2 cellular contexts compared by ENCODE assay signal in the genomic region with DNA sequence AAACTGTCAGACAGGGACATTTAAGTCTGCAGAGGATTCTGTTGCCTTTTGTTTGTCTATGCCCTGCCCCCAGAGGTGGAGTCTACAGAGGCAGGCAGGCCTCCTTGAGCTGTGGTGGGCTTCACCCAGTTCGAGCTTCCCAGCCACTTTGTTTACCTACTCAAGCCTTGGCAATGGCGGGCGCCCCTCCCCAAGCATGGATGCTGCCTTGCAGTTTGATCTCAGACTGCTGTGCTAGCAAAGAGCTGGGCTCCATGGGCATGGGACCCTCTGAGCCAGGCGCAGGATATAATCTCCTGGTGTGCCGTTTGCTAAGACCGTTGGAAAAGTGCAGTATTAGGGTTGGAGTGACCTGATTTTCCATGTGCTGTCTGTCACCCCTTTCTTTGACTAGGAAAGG.
A peak's percentile ranks its signal among the peaks of the same experiment; 100 is the strongest.
DNase-seq lines count a peak whose midpoint lies in the region; ATAC-seq, FAIRE-seq and TF ChIP-seq lines count a peak whose summit lies in the region.
"Not testable (repeated sequence)": the region's sequence is repeated elsewhere in the genome, so short reads cannot be mapped to it uniquely, and the experiment has no call there.

No MANE protein-coding gene starts in this region.

- not testable (repeated sequence) for H3K4me3 ChIP-seq in kidney (ENCODE audit: low read length in 2 of 2)

- not testable (repeated sequence) for H3K4me1 Mint-ChIP-seq in natural killer cell treated with Interleukin-12 subunit alpha and Interleukin-12 subunit beta and Interleukin-15 and Interleukin-18, amount 100 ng/mL, for 72 hours (ENCODE audit: low read depth in 2 of 2)

- not testable (repeated sequence) for H3K36me3 Mint-ChIP-seq in natural killer cell treated with Interleukin-12 subunit alpha and Interleukin-12 subunit beta and Interleukin-15 and Interleukin-18, amount 100 ng/mL, for 72 hours

- not testable (repeated sequence) for H3K27me3 Mint-ChIP-seq in natural killer cell treated with Interleukin-12 subunit alpha and Interleukin-12 subunit beta and Interleukin-15 and Interleukin-18, amount 100 ng/mL, for 72 hours

- peak; percentile 41 for DNase-seq in kidney
- DNase-seq in natural killer cell treated with Interleukin-12 subunit alpha and Interleukin-12 subunit beta and Interleukin-15 and Interleukin-18, amount 100 ng/mL, for 72 hours (ENCODE audit: low spot score): peak; percentile 38

- not testable (repeated sequence) for H3K4me1 ChIP-seq in kidney (ENCODE audit: control insufficient read depth in 1 of 2, insufficient read depth in 1 of 2, low read depth in 1 of 2, low read length in 2 of 2)

- H3K36me3 ChIP-seq in kidney (ENCODE audit: control insufficient read depth in 1 of 2, insufficient read depth in 2 of 2, low read length in 2 of 2): not testable (repeated sequence)

- intact Hi-C loops in kidney (cut with DNase I): not testable (repeated sequence)

- not testable (repeated sequence) for H3K27ac Mint-ChIP-seq in natural killer cell treated with Interleukin-12 subunit alpha and Interleukin-12 subunit beta and Interleukin-15 and Interleukin-18, amount 100 ng/mL, for 72 hours

- H3K4me3 Mint-ChIP-seq in natural killer cell treated with Interleukin-12 subunit alpha and Interleukin-12 subunit beta and Interleukin-15 and Interleukin-18, amount 100 ng/mL, for 72 hours: not testable (repeated sequence)

- H3K27ac ChIP-seq in kidney (ENCODE audit: low read depth in 2 of 2, low read length in 2 of 2): not testable (repeated sequence)

- TF ChIP-seq CTCF in kidney (IDR thresholded peaks at IDR 0.05; ENCODE audit: borderline replicate concordance, extremely low read depth, insufficient read depth): not testable (repeated sequence)

- FAIRE-seq in kidney (lab: Jason Lieb, UNC): not testable (repeated sequence)

- not testable (repeated sequence) for ATAC-seq in natural killer cell treated with Interleukin-12 subunit alpha and Interleukin-12 subunit beta and Interleukin-15 and Interleukin-18, amount 100 ng/mL, for 72 hours

- H3K9me3 ChIP-seq in kidney (ENCODE audit: control insufficient read depth in 1 of 2, low read length in 2 of 2): not testable (repeated sequence)

- H3K9ac ChIP-seq in kidney (ENCODE audit: low read length in 2 of 2): not testable (repeated sequence)

- peaks cover 13% of the 10 kb centered on the region for H3K9me3 Mint-ChIP-seq in natural killer cell treated with Interleukin-12 subunit alpha and Interleukin-12 subunit beta and Interleukin-15 and Interleukin-18, amount 100 ng/mL, for 72 hours
